Comparison of ENCODE assay signal across 1 cellular context in genomic region chr11:75768112-75768908, GRCh38.
TF ChIP-seq lines count a peak whose summit lies in the region.

A gene with protein sequence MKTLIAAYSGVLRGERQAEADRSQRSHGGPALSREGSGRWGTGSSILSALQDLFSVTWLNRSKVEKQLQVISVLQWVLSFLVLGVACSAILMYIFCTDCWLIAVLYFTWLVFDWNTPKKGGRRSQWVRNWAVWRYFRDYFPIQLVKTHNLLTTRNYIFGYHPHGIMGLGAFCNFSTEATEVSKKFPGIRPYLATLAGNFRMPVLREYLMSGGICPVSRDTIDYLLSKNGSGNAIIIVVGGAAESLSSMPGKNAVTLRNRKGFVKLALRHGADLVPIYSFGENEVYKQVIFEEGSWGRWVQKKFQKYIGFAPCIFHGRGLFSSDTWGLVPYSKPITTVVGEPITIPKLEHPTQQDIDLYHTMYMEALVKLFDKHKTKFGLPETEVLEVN (plus strand): TSS chr11:75768778. CDS start chr11:75768992, 214 bp downstream.

TF ChIP-seq in K562, 482 proteins besides CTCF, POLR2A, EP300 and RAD21 (continued from another document and continues in another):
- TF ChIP-seq, protein P1, sequence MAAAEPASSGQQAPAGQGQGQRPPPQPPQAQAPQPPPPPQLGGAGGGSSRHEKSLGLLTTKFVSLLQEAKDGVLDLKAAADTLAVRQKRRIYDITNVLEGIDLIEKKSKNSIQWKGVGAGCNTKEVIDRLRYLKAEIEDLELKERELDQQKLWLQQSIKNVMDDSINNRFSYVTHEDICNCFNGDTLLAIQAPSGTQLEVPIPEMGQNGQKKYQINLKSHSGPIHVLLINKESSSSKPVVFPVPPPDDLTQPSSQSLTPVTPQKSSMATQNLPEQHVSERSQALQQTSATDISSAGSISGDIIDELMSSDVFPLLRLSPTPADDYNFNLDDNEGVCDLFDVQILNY (CRISPR knock-in tag; IDR thresholded peaks at IDR 0.05): no peak
- TF ChIP-seq RNF2 (IDR thresholded peaks at IDR 0.05): peak; percentile 72
- no peak for TF ChIP-seq STAT5A (IDR thresholded peaks at IDR 0.05; ENCODE audit: borderline replicate concordance, low read length)
- no peak for TF ChIP-seq ZNF717 (CRISPR knock-in tag; IDR thresholded peaks at IDR 0.05)
- no peak for TF ChIP-seq KAT2B (IDR thresholded peaks at IDR 0.05; ENCODE audit: low read depth, low read length)
- peak; percentile 96 for TF ChIP-seq MBD2 (IDR thresholded peaks at IDR 0.05; ENCODE audit: borderline replicate concordance, low read depth)
- TF ChIP-seq CBX3 (IDR thresholded peaks at IDR 0.05; ENCODE audit: borderline replicate concordance in 1 of 2, low read length in 2 of 2): peak in 1 of 2 experiments; percentile 11; a peak in 1 of 3 replicates
- TF ChIP-seq TEAD1 (CRISPR knock-in tag; IDR thresholded peaks at IDR 0.05): peak; percentile 43 to 60; a peak in 1 of 4 replicates
- no peak for TF ChIP-seq CBFA2T2 (conservative IDR thresholded peaks at IDR 0.05)
- TF ChIP-seq ARID2 (IDR thresholded peaks at IDR 0.05): no peak
- no peak for TF ChIP-seq ZFPM2 (CRISPR knock-in tag; IDR thresholded peaks at IDR 0.05)
- TF ChIP-seq ATF7 (IDR thresholded peaks at IDR 0.05): peak; percentile 100
- no peak for TF ChIP-seq NR4A1 (CRISPR knock-in tag; IDR thresholded peaks at IDR 0.05)
- no peak for TF ChIP-seq NR4A1 (tag; IDR thresholded peaks at IDR 0.05)
- TF ChIP-seq PTBP1 (IDR thresholded peaks at IDR 0.05; ENCODE audit: low read depth, low read length): no peak
- no peak for TF ChIP-seq BRD9 (IDR thresholded peaks at IDR 0.05; ENCODE audit: low read depth, partially characterized antibody)
- TF ChIP-seq NR2F6 (CRISPR knock-in tag; IDR thresholded peaks at IDR 0.05): no peak
- TF ChIP-seq KHSRP (IDR thresholded peaks at IDR 0.05): no peak
- TF ChIP-seq SAFB2 (IDR thresholded peaks at IDR 0.05; ENCODE audit: borderline replicate concordance, low read depth, low read length, severe bottlenecking): no peak
- TF ChIP-seq, protein P2, sequence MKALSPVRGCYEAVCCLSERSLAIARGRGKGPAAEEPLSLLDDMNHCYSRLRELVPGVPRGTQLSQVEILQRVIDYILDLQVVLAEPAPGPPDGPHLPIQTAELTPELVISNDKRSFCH (CRISPR knock-in tag; IDR thresholded peaks at IDR 0.05): no peak
- TF ChIP-seq, protein P2 (tag; IDR thresholded peaks at IDR 0.05): peak; percentile 78
- TF ChIP-seq GTF2A2 (tag; IDR thresholded peaks at IDR 0.05): no peak
- TF ChIP-seq ZNF668 (CRISPR knock-in tag; IDR thresholded peaks at IDR 0.05): no peak
- TF ChIP-seq JUND (IDR thresholded peaks at IDR 0.05; ENCODE audit: borderline replicate concordance, low read depth, low read length): peak; percentile 96
- TF ChIP-seq JUND (tag; IDR thresholded peaks at IDR 0.05; ENCODE audit: borderline replicate concordance, low read depth, low read length): peak; percentile 19; the same call in 1 of the 3 replicates
- peak; percentile 100 for TF ChIP-seq PRDM10 (IDR thresholded peaks at IDR 0.05; ENCODE audit: partially characterized antibody)
- TF ChIP-seq ZNF134 (CRISPR knock-in tag; conservative IDR thresholded peaks at IDR 0.05): 0 out of 2 replicates have a peak, but pooled peaks have one; percentile 37
- TF ChIP-seq TFAP4 (CRISPR knock-in tag; IDR thresholded peaks at IDR 0.05; ENCODE audit: borderline replicate concordance): peak; percentile 78
- TF ChIP-seq POLR2G (IDR thresholded peaks at IDR 0.05; ENCODE audit: low read depth, low read length): peak; percentile 78
- no peak for TF ChIP-seq GTF2E2 (tag; IDR thresholded peaks at IDR 0.05)
- TF ChIP-seq U2AF2 (optimal IDR thresholded peaks at IDR 0.05; ENCODE audit: low read depth, low read length): no peak
- TF ChIP-seq ARNT (IDR thresholded peaks at IDR 0.05): no peak; a peak in 1 of 4 replicates
- TF ChIP-seq NRF1 (conservative IDR thresholded peaks at IDR 0.05 in 1 of 2, IDR thresholded peaks at IDR 0.05 in 1 of 2): peak; percentile 80 to 83
- peak; percentile 69 for TF ChIP-seq HMBOX1 (IDR thresholded peaks at IDR 0.05)
- no peak for TF ChIP-seq SMAD1 (IDR thresholded peaks at IDR 0.05; ENCODE audit: low read depth, low read length, partially characterized antibody)
- no peak for TF ChIP-seq SPI1 (IDR thresholded peaks at IDR 0.05; ENCODE audit: borderline replicate concordance, low read depth, low read length)
- no peak for TF ChIP-seq TSC22D4 (tag; IDR thresholded peaks at IDR 0.05)
- TF ChIP-seq KDM2B (CRISPR knock-in tag; IDR thresholded peaks at IDR 0.05): no peak
- peak; percentile 90 for TF ChIP-seq NUFIP1 (IDR thresholded peaks at IDR 0.05; ENCODE audit: partially characterized antibody)
- no peak for TF ChIP-seq WHSC1 (IDR thresholded peaks at IDR 0.05; ENCODE audit: low read length)
- TF ChIP-seq ZBTB12 (CRISPR knock-in tag; IDR thresholded peaks at IDR 0.05): 0 out of 2 replicates have a peak, but pooled peaks have one; percentile 40
- TF ChIP-seq YBX1 (IDR thresholded peaks at IDR 0.05): no peak
- TF ChIP-seq, protein P3, sequence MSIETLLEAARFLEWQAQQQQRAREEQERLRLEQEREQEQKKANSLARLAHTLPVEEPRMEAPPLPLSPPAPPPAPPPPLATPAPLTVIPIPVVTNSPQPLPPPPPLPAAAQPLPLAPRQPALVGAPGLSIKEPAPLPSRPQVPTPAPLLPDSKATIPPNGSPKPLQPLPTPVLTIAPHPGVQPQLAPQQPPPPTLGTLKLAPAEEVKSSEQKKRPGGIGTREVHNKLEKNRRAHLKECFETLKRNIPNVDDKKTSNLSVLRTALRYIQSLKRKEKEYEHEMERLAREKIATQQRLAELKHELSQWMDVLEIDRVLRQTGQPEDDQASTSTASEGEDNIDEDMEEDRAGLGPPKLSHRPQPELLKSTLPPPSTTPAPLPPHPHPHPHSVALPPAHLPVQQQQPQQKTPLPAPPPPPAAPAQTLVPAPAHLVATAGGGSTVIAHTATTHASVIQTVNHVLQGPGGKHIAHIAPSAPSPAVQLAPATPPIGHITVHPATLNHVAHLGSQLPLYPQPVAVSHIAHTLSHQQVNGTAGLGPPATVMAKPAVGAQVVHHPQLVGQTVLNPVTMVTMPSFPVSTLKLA (conservative IDR thresholded peaks at IDR 0.05): peak; percentile 92 to 96
- no peak for TF ChIP-seq DDX20 (tag; IDR thresholded peaks at IDR 0.05; ENCODE audit: low read depth)
- TF ChIP-seq PHB (CRISPR knock-in tag; IDR thresholded peaks at IDR 0.05): no peak
- no peak for TF ChIP-seq ATF1 (CRISPR knock-in tag; IDR thresholded peaks at IDR 0.05)
- peak; percentile 93 for TF ChIP-seq ATF1 (tag; IDR thresholded peaks at IDR 0.05)
- TF ChIP-seq ZSCAN29 (IDR thresholded peaks at IDR 0.05): no peak
- peak in 1 of 2 experiments; percentile 21 for TF ChIP-seq AFF1 (IDR thresholded peaks at IDR 0.05; ENCODE audit: low read depth in 1 of 2, partially characterized antibody in 2 of 2)
- TF ChIP-seq NFRKB (IDR thresholded peaks at IDR 0.05; ENCODE audit: low read depth): no peak
- TF ChIP-seq POU5F1 (IDR thresholded peaks at IDR 0.05; ENCODE audit: borderline replicate concordance, low read depth, low read length, partially characterized antibody): no peak
- no peak for TF ChIP-seq SMAD2 (IDR thresholded peaks at IDR 0.05; ENCODE audit: low read depth, low read length)
- TF ChIP-seq ZEB2 (IDR thresholded peaks at IDR 0.05): peak; percentile 85
